In genomic region chr19:4007836-4008539, GRCh38 we compare ENCODE assay signal across 8 cellular contexts. TPM values are rescaled to one million over a fixed set of nuclear protein-coding genes. Genes with fewer than 3 reads are reported as not detected.
DNase-seq lines count a peak whose midpoint lies in the region; ATAC-seq and TF ChIP-seq lines count a peak whose summit lies in the region.

No MANE protein-coding gene starts in this region.

- no peak for TF ChIP-seq POLR2A in spleen (IDR thresholded peaks at IDR 0.05)

- DNase-seq in AG20443 (ENCODE audit: low spot score) (peak; percentile 39), adipocyte (ENCODE audit: low read depth) (peak; percentile 65), spleen (peak; percentile 86), posterior vena cava (ENCODE audit: low spot score) (no peak), iPS-NIHi7 (ENCODE audit: extremely low spot score) (no peak)

- peak overlapping the region; percentile 95 for H3K4me3 ChIP-seq in Loucy (ENCODE audit: low read length, poor library complexity, severe bottlenecking)
- H3K4me3 ChIP-seq in adipocyte (ENCODE audit: low read length) = peak overlapping the region; percentile 94
- H3K4me3 ChIP-seq in iPS-18a (ENCODE audit: low read length) = peak overlapping the region; percentile 61
- H3K4me3 ChIP-seq in spleen = peak overlapping the region; percentile 58 to 100 (median 96)

- H3K4me1 ChIP-seq in Loucy (ENCODE audit: insufficient read depth, low read length, poor library complexity, severe bottlenecking) (peaks cover 29% of the 10 kb centered on the region), adipocyte (ENCODE audit: control insufficient read depth, insufficient read depth, low read length) (peaks cover 26% of the 10 kb centered on the region), iPS-18a (ENCODE audit: control insufficient read depth, low read depth, low read length) (no peaks in the 10 kb centered on the region), spleen (peaks cover 21 to 65% (median 47%) of the 10 kb centered on the region in 6 donors)

- H3K9me3 ChIP-seq in Loucy (ENCODE audit: insufficient read depth, low read depth, low read length) (no peaks in the 10 kb centered on the region), adipocyte (ENCODE audit: control insufficient read depth, low read length) (no peaks in the 10 kb centered on the region), iPS-18a (ENCODE audit: control insufficient read depth, low read depth, low read length) (no peaks in the 10 kb centered on the region), spleen (no peaks in the 10 kb centered on the region)

- H3K27ac ChIP-seq in iPS-18a (ENCODE audit: low read length) (no peak overlapping the region), spleen (peak overlapping the region; percentile 68 to 93 (median 88))

- peak overlapping the region; percentile 100 for H3K4me2 ChIP-seq in Loucy (ENCODE audit: low read depth, low read length, poor library complexity, severe bottlenecking)

- H3K9ac ChIP-seq in Loucy (ENCODE audit: low read depth, low read length, poor library complexity, severe bottlenecking) (peak overlapping the region; percentile 89), adipocyte (ENCODE audit: low read length) (peak overlapping the region; percentile 90), iPS-18a (ENCODE audit: low read length) (peak overlapping the region; percentile 26)

- peak overlapping the region; percentile 21; the same call in 1 of the 2 replicates for H2AFZ ChIP-seq in Loucy (ENCODE audit: low read length)

- intact Hi-C loops in spleen (cut with DNase I; ENCODE audit: low total_unique reads) = loop anchor here (10.0 kb wide), 1 partner anchor 57 kb away; the partner anchor contains the start of gene ZBTB7A
- intact Hi-C loops in posterior vena cava (cut with DNase I) = no loop called here

- H3K27me3 ChIP-seq in Loucy (ENCODE audit: insufficient read depth, low read length, poor library complexity, severe bottlenecking) = no peaks in the 10 kb centered on the region
- no peaks in the 10 kb centered on the region for H3K27me3 ChIP-seq in adipocyte (replicated peaks; ENCODE audit: control insufficient read depth, insufficient read depth, low read length)
- no peaks in the 10 kb centered on the region for H3K27me3 ChIP-seq in iPS-18a (ENCODE audit: control insufficient read depth, insufficient read depth, low read length)
- no peaks in the 10 kb centered on the region for H3K27me3 ChIP-seq in spleen (replicated peaks in 1 of 7)

- H3K9me2 ChIP-seq in Loucy (replicated peaks; ENCODE audit: low read depth, low read length) = no peaks in the 10 kb centered on the region

- WGBS in spleen, 5 donors = 0 to 2% (median 1%) methylated on average over 9 to 55 of the region's 55 CpGs

- peak; percentile 21 for ATAC-seq in GM19035 (IDR thresholded peaks at IDR 0.05; ENCODE audit: unreplicated experiment)

- no peaks in the 10 kb centered on the region for H3F3A ChIP-seq in Loucy (ENCODE audit: low read depth)

- H3K36me3 ChIP-seq in Loucy (ENCODE audit: insufficient read depth, low read length) (peaks cover 3% of the 10 kb centered on the region; the same call in 1 of the 2 replicates), adipocyte (ENCODE audit: control insufficient read depth, insufficient read depth, low read length, severe bottlenecking) (peaks cover 7% of the 10 kb centered on the region), iPS-18a (ENCODE audit: control insufficient read depth, low read depth, low read length) (peaks cover 4% of the 10 kb centered on the region), spleen (peaks cover 0 to 30% (median 10%) of the 10 kb centered on the region in 6 donors)

- TF ChIP-seq CTCF in Loucy (conservative IDR thresholded peaks at IDR 0.05; ENCODE audit: low read length) (no peak), spleen (IDR thresholded peaks at IDR 0.05 in 8 of 11, conservative IDR thresholded peaks at IDR 0.05 in 3 of 11) (no peak)

- peaks cover 35% of the 10 kb centered on the region for H4K20me1 ChIP-seq in Loucy (ENCODE audit: insufficient read depth, low read length, poor library complexity, severe bottlenecking)

- H3K79me2 ChIP-seq in Loucy (ENCODE audit: insufficient read depth, low read length) = peaks cover 61% of the 10 kb centered on the region

RNA-seq across cellular contexts. Expression of gene PIAS4, which starts 0.5 kb away (rescaled TPM):
- total RNA-seq in spleen (10 to 100 TPM; 16.4 to 30.5 (median 29.0) TPM), posterior vena cava (10 to 100 TPM; 14.4 to 16.1 TPM)
- polyA plus RNA-seq in spleen = 10 to 100 TPM in 1 of 3 donors, 1 to 10 TPM in 2; 6.2 to 13.9 (median 6.4) TPM

RNA-seq across cellular contexts. Expression of gene EEF2, which starts 22.7 kb away (rescaled TPM):
- total RNA-seq in spleen (1,000 to 10,000 TPM; 1,078 to 1,961 (median 1,406) TPM), posterior vena cava (1,000 to 10,000 TPM; 1,536 to 1,555 TPM)
- polyA plus RNA-seq in spleen = 1,000 to 10,000 TPM in 1 of 3 donors, 100 to 1,000 TPM in 2; 565 to 1,281 (median 624) TPM

RNA-seq across cellular contexts. Expression of gene DAPK3, which starts 37.1 kb away (rescaled TPM):
- total RNA-seq in spleen = 10 to 100 TPM; 37.1 to 49.3 (median 46.7) TPM
- polyA plus RNA-seq in spleen = 10 to 100 TPM; 26.5 to 68.8 (median 30.8) TPM
- total RNA-seq in posterior vena cava = 10 to 100 TPM; 64.5 to 94.9 TPM

RNA-seq across cellular contexts. Expression of gene ZBTB7A, which starts 58.7 kb away (rescaled TPM):
- 10 to 100 TPM; 43.0 to 68.1 (median 53.7) TPM for total RNA-seq in spleen
- polyA plus RNA-seq in spleen = 10 to 100 TPM in 1 of 3 donors, 1 to 10 TPM in 2; 4.0 to 15.2 (median 4.2) TPM
- total RNA-seq in posterior vena cava = 10 to 100 TPM; 41.8 to 50.6 TPM

Comparison
In these comparisons a context has a peak if more than half of its experiments do, and no peak if none do; other contexts are left out.
1. DNase-seq: peak in AG20443 (single experiment), adipocyte (single experiment) and spleen (single experiment); none in posterior vena cava (single experiment) and iPS-NIHi7 (single experiment).
2. H3K9ac ChIP-seq: peak in every context shown above with its lines; median percentile 90 in adipocyte; 89 in Loucy; 26 in iPS-18a.
3. Peak in every context shown above with its lines, with median percentiles within 50 percentile points of each other: H3K4me3 ChIP-seq.